ENCODE assay signal across 9 cellular contexts in the genomic region with DNA sequence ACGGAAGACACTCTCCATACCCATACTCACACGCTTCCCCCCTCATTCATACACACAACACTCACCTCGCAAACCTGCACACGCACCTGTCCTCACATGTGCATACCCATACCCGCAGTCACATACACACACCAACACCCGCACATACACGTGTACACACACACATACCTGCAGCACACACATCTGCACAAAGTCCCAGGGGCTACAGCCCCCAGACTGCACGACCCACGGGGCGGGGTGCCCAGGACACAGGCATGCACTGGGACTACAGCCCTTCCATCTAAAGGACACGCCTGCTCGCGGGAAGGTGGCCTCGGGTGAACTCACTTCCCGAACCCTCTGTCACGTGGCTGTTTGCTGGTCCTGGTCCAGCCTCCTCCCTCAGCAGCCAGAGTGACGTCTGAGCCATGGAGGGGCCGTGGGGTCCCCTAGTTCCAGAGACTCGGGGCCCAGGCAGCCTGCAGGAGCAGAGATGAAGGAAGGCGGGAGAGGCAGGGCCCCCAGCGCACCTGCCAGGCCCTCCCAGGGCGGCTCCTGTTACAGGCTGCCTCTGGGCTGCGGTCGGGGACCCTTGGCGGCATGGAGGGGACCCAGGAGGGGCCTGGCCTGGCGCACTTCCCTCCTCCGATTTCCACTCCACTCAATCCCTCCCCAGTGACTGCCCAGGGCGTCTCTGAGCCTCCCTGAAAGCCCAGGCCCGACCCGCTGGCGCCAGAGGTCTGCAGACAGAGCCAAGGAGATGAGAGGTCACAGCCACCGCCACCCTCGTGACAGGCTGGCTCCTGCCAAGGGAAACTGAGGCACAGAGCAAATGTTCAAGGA. TPM values are rescaled to one million over a fixed set of nuclear protein-coding genes. Genes with fewer than 3 reads are reported as not detected.
A peak's percentile ranks its signal among the peaks of the same experiment; 100 is the strongest.
DNase-seq lines count a peak whose midpoint lies in the region; ATAC-seq and TF ChIP-seq lines count a peak whose summit lies in the region.
"Had no signal": no experiment of that assay in that cellular context is flagged by ENCODE, and none has a peak within 500 bp of the region (broad histone marks: within the 10 kb centered on the region; RNA-seq: fewer than 3 reads in every experiment).

No MANE protein-coding gene starts in this region.

- no peak overlapping the region for H2BK20ac ChIP-seq in IMR-90 (ENCODE audit: low read depth, low read length)

- H3K27me3 ChIP-seq in IMR-90 (ENCODE audit: control insufficient read depth, insufficient read depth, low read length), result no peaks in the 10 kb centered on the region
- H3K27me3 ChIP-seq in gastrocnemius medialis, result no peaks in the 10 kb centered on the region

- H3K27ac ChIP-seq in IMR-90 (ENCODE audit: insufficient read depth, low read length) (no peak overlapping the region), gastrocnemius medialis (peak overlapping the region; percentile 45 to 74 (median 70))

- peaks cover 44% of the 10 kb centered on the region for H3K36me3 Mint-ChIP-seq in activated CD8-positive, alpha-beta T cell treated with anti-CD3 and anti-CD28 coated beads, Interleukin-2, amount 10 ng/mL, durations not matched to agents 7 days and 5 days (ENCODE audit: low read depth)

- peak overlapping the region; percentile 98 for H3K27ac Mint-ChIP-seq in activated CD8-positive, alpha-beta T cell treated with anti-CD3 and anti-CD28 coated beads, Interleukin-2, amount 10 ng/mL, durations not matched to agents 7 days and 5 days

- no peaks in the 10 kb centered on the region for H3K36me3 ChIP-seq in IMR-90 (ENCODE audit: control insufficient read depth, insufficient read depth, low read length)
- H3K36me3 ChIP-seq in gastrocnemius medialis, result no peaks in the 10 kb centered on the region

- no peak for TF ChIP-seq CTCF in IMR-90 (conservative IDR thresholded peaks at IDR 0.05; ENCODE audit: low read depth, low read length)
- TF ChIP-seq CTCF in gastrocnemius medialis (IDR thresholded peaks at IDR 0.05 in 4 of 5, conservative IDR thresholded peaks at IDR 0.05 in 1 of 5), result no peak

- H2BK5ac ChIP-seq in IMR-90 (ENCODE audit: low read depth, low read length, poor library complexity, severe bottlenecking), result no peak overlapping the region

- H2AK5ac ChIP-seq in IMR-90 (ENCODE audit: low read depth, low read length), result no peak overlapping the region

- TF ChIP-seq RAD21 in IMR-90 (IDR thresholded peaks at IDR 0.05; ENCODE audit: low read length), result no peak

- CTCF ChIA-PET in IMR-90 (lab: Yijun Ruan, JAX), result no interaction called here
- CTCF ChIA-PET in activated CD8-positive, alpha-beta T cell treated with anti-CD3 and anti-CD28 coated beads, Interleukin-2, amount 10 ng/mL, durations not matched to agents 7 days and 5 days (lab: Charles Lee), result interaction anchor here (1.3 kb wide), 1 partner anchor 64 kb away, joined by 3 read pairs; no protein-coding TSS in a partner anchor

- in situ Hi-C loops in IMR-90 (cut with MboI; ENCODE audit: low sequenced_read_pairs), result no loop called here
- in situ Hi-C loops in gastrocnemius medialis (cut with MboI; ENCODE audit: low sequenced_read_pairs in 4 of 4), result no loop called here

- POLR2A ChIA-PET in IMR-90 (lab: Charles Lee; ENCODE audit: unreplicated experiment), result no interaction called here
- POLR2A ChIA-PET in activated CD8-positive, alpha-beta T cell treated with anti-CD3 and anti-CD28 coated beads, Interleukin-2, amount 10 ng/mL, durations not matched to agents 7 days and 5 days (lab: Charles Lee), result no interaction called here

- H3K56ac ChIP-seq in IMR-90 (ENCODE audit: extremely low read depth, insufficient read depth, low read length), result no peak overlapping the region

- no TSS peak for BruUV-seq in IMR-90 (replicated peaks; lab: Mats Ljungman, UMichigan)

- intact Hi-C loops in IMR-90 (cut with micrococcal nuclease) (no loop called here), left cardiac atrium (cut with DNase I) (no loop called here), gastrocnemius medialis (cut with DNase I; ENCODE audit: low total_unique reads) (loop anchor here (5.0 kb wide), 1 partner anchor 39 kb away; no protein-coding TSS in a partner anchor)

- DNase-seq in IMR-90 (no peak), left cardiac atrium (peak; percentile 90), gastrocnemius medialis (peak; percentile 47 to 60), GM03348 (ENCODE audit: low spot score) (no peak), NOMO-1 (lab: John Stamatoyannopoulos, UW; ENCODE audit: unreplicated experiment in 2 of 2) (no peak)
- peak; percentile 51 for DNase-seq in activated CD8-positive, alpha-beta T cell treated with anti-CD3 and anti-CD28 coated beads, Interleukin-2, amount 10 ng/mL, durations not matched to agents 7 days and 5 days
- DNase-seq: NCI-H1694 treated with DMSO at 0.1 percent for 48 hours had no signal

- dilution Hi-C loops in IMR-90 (cut with HindIII; ENCODE audit: low sequenced_read_pairs, unreplicated experiment), result no loop called here

- no peak for ATAC-seq in IMR-90 (ENCODE audit: low read depth)
- ATAC-seq in activated CD8-positive, alpha-beta T cell treated with anti-CD3 and anti-CD28 coated beads, Interleukin-2, amount 10 ng/mL, durations not matched to agents 7 days and 5 days, result no peak
- peak; percentile 62 to 75 for ATAC-seq in left cardiac atrium
- peak; percentile 55 to 69 for ATAC-seq in gastrocnemius medialis
- no peak for ATAC-seq in HG02885 (IDR thresholded peaks at IDR 0.05; ENCODE audit: poor library complexity, unreplicated experiment)
- ATAC-seq in HG03039 (IDR thresholded peaks at IDR 0.05; ENCODE audit: unreplicated experiment), result no peak

- no peaks in the 10 kb centered on the region for H3K9me1 ChIP-seq in IMR-90 (ENCODE audit: insufficient read depth, low read length)

- peaks cover 83% of the 10 kb centered on the region for H3K4me1 Mint-ChIP-seq in activated CD8-positive, alpha-beta T cell treated with anti-CD3 and anti-CD28 coated beads, Interleukin-2, amount 10 ng/mL, durations not matched to agents 7 days and 5 days (ENCODE audit: low read depth)

- H2AFZ ChIP-seq in IMR-90 (replicated peaks; ENCODE audit: low read length, poor library complexity), result peak overlapping the region; percentile 51

- peak overlapping the region; percentile 88 for H3K4me3 Mint-ChIP-seq in activated CD8-positive, alpha-beta T cell treated with anti-CD3 and anti-CD28 coated beads, Interleukin-2, amount 10 ng/mL, durations not matched to agents 7 days and 5 days

- TF ChIP-seq POLR2A in IMR-90 (IDR thresholded peaks at IDR 0.05; ENCODE audit: low read depth, low read length) (no peak), gastrocnemius medialis (IDR thresholded peaks at IDR 0.05) (no peak)

- no peak overlapping the region for H4K8ac ChIP-seq in IMR-90 (ENCODE audit: low read depth in 2 of 2, low read length in 2 of 2)

- no peak overlapping the region for H3K18ac ChIP-seq in IMR-90 (ENCODE audit: low read depth, low read length)

- H3K4ac ChIP-seq in IMR-90 (ENCODE audit: low read depth, low read length), result no peak overlapping the region

- H3K4me2 ChIP-seq in IMR-90 (ENCODE audit: low read depth, low read length), result no peak overlapping the region

- peaks cover 2% of the 10 kb centered on the region; the same call in 1 of the 2 replicates for H3K4me1 ChIP-seq in IMR-90 (ENCODE audit: control insufficient read depth, insufficient read depth, low read length)
- peaks cover 27 to 36% of the 10 kb centered on the region in 2 donors for H3K4me1 ChIP-seq in gastrocnemius medialis

- no peak overlapping the region for H2BK120ac ChIP-seq in IMR-90 (ENCODE audit: low read depth, low read length)

- H3K9me3 ChIP-seq in IMR-90 (ENCODE audit: control insufficient read depth, insufficient read depth, low read length), result no peaks in the 10 kb centered on the region
- H3K9me3 ChIP-seq in gastrocnemius medialis, result no peaks in the 10 kb centered on the region

- H3K14ac ChIP-seq in IMR-90 (replicated peaks; ENCODE audit: low read depth, low read length), result no peak overlapping the region

- H4K5ac ChIP-seq in IMR-90 (ENCODE audit: low read depth, low read length), result no peak overlapping the region

- H4K20me1 ChIP-seq in IMR-90 (ENCODE audit: insufficient read depth, low read length), result peaks cover 21% of the 10 kb centered on the region

- no peak overlapping the region for H4K91ac ChIP-seq in IMR-90 (ENCODE audit: insufficient read depth, low read depth, low read length)

- no peak overlapping the region for H2BK15ac ChIP-seq in IMR-90 (ENCODE audit: low read depth, low read length)

- H3K79me1 ChIP-seq in IMR-90 (ENCODE audit: low read depth in 1 of 2, low read length in 2 of 2), result peaks cover 0 to 4% of the 10 kb centered on the region in 2 experiments; a peak in 1 of 4 replicates

- WGBS in IMR-90 (ENCODE audit: extremely low coverage in 2 of 2, insufficient read length in 1 of 2), 2 experiments, result 86 to 100% methylated on average over 3 to 10 of the region's 33 CpGs

- H3K9ac ChIP-seq in IMR-90 (ENCODE audit: low read depth, low read length), result no peak overlapping the region

- no peaks in the 10 kb centered on the region for H3K9me3 Mint-ChIP-seq in activated CD8-positive, alpha-beta T cell treated with anti-CD3 and anti-CD28 coated beads, Interleukin-2, amount 10 ng/mL, durations not matched to agents 7 days and 5 days (ENCODE audit: insufficient read depth)

- H3K23ac ChIP-seq in IMR-90 (ENCODE audit: low read depth, low read length), result no peak overlapping the region

- H3K27me3 Mint-ChIP-seq in activated CD8-positive, alpha-beta T cell treated with anti-CD3 and anti-CD28 coated beads, Interleukin-2, amount 10 ng/mL, durations not matched to agents 7 days and 5 days (ENCODE audit: low read depth), result no peaks in the 10 kb centered on the region

- H3K4me3 ChIP-seq in IMR-90 (ENCODE audit: insufficient read depth, low read depth, low read length) (no peak overlapping the region), gastrocnemius medialis (peak overlapping the region; percentile 11 to 41 (median 27))

- H2AK9ac ChIP-seq in IMR-90 (replicated peaks; ENCODE audit: low read depth, low read length, poor library complexity), result no peak overlapping the region

TF ChIP-seq in IMR-90, 13 proteins besides CTCF, POLR2A, EP300 and RAD21:
- TF ChIP-seq, protein P1, sequence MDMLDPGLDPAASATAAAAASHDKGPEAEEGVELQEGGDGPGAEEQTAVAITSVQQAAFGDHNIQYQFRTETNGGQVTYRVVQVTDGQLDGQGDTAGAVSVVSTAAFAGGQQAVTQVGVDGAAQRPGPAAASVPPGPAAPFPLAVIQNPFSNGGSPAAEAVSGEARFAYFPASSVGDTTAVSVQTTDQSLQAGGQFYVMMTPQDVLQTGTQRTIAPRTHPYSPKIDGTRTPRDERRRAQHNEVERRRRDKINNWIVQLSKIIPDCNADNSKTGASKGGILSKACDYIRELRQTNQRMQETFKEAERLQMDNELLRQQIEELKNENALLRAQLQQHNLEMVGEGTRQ (IDR thresholded peaks at IDR 0.05; ENCODE audit: low read depth, low read length), result peak; percentile 43; the same call in 1 of the 2 replicates
- no peak for TF ChIP-seq FOS (IDR thresholded peaks at IDR 0.05; ENCODE audit: low read depth, low read length)

RNA-seq across cellular contexts. Expression of a gene that starts 8.1 kb away (rescaled TPM):
- 3.0 and 3.3 TPM in 2 replicates for total RNA-seq in IMR-90 (2012; rRNA removed)
- 6.1 and 7.5 TPM in 2 replicates for polyA plus RNA-seq in IMR-90 (2012; rRNA removed)
- 3.3 and 6.6 TPM in 2 replicates for polyA plus RNA-seq in IMR-90 (2012; cell fraction: cytosol; rRNA removed)
- 22.0 and 39.5 TPM in 2 replicates for polyA plus RNA-seq in IMR-90 (2012; cell fraction: nucleus; rRNA removed; ENCODE audit: low replicate concordance)
- total RNA-seq in activated CD8-positive, alpha-beta T cell treated with anti-CD3 and anti-CD28 coated beads, Interleukin-2, amount 10 ng/mL, durations not matched to agents 7 days and 5 days, result 100 to 1,000 TPM; 101 to 111 TPM
- total RNA-seq in left cardiac atrium, result 10 to 100 TPM; 53.7 to 54.1 TPM
- total RNA-seq in gastrocnemius medialis, result 1 to 10 TPM; 1.6 to 5.3 (median 3.5) TPM

Comparison
In these comparisons a context has a peak if more than half of its experiments do, and no peak if none do; other contexts are left out.
1. ATAC-seq: peak in left cardiac atrium (2 of 2) and gastrocnemius medialis (2 of 2); none in IMR-90 (single experiment), activated CD8-positive, alpha-beta T cell treated with anti-CD3 and anti-CD28 coated beads, Interleukin-2, amount 10 ng/mL, durations not matched to agents 7 days and 5 days (single experiment), HG02885 (single experiment) and HG03039 (single experiment).
2. DNase-seq: peak in activated CD8-positive, alpha-beta T cell treated with anti-CD3 and anti-CD28 coated beads, Interleukin-2, amount 10 ng/mL, durations not matched to agents 7 days and 5 days (single experiment), left cardiac atrium (single experiment) and gastrocnemius medialis (2 of 2); none in IMR-90 (single experiment), GM03348 (single experiment) and NOMO-1 (0 of 2).
3. RNA of a gene that starts 8.1 kb away (total RNA-seq): 101 to 111 TPM in activated CD8-positive, alpha-beta T cell treated with anti-CD3 and anti-CD28 coated beads, Interleukin-2, amount 10 ng/mL, durations not matched to agents 7 days and 5 days and 53.7 to 54.1 TPM in left cardiac atrium; 1.6 to 5.3 TPM in gastrocnemius medialis and 3.0 to 3.3 TPM in IMR-90; every median in the first group is over 4 times any median in the second.